ENCODE assay signal across 34 cellular contexts in the genomic region with DNA sequence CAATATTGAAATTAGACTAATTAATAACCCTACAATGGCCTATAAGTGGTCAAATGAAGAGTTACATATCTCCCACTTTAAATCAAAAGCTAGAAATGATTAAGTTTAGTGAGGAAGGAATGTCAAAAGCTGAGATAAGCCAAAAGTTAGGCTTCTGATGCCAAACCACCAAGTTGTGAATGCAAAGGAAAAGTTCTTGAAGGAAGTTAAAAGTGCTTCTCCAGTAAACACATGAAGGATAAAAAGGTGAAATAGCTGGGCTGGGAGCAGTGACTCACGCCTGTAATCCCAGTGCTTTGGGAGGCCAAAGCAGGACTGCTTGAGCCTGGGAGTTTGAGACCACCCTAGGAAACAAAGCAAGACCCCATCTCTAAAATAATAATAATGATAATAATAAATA.
"Had no signal": no experiment of that assay in that cellular context is flagged by ENCODE, and none has a peak within 500 bp of the region (broad histone marks: within the 10 kb centered on the region; RNA-seq: fewer than 3 reads in every experiment).

No MANE protein-coding gene starts in this region.

- H3K4me3 ChIP-seq: adrenal gland, cardiac muscle cell, SJSA1 had no signal

- H3K27ac Mint-ChIP-seq: activated CD4-positive, alpha-beta T cell treated with anti-CD3 and anti-CD28 coated beads for 36 hours; activated CD4-positive, alpha-beta T cell treated with anti-CD3 and anti-CD28 coated beads, Interleukin-2, amount 10 ng/mL, durations not matched to agents 7 days and 5 days; activated CD8-positive, alpha-beta T cell treated with anti-CD3 and anti-CD28 coated beads, Interleukin-2, amount 10 ng/mL, durations not matched to agents 7 days and 5 days; activated naive CD4-positive, alpha-beta T cell treated with anti-CD3 and anti-CD28 coated beads, Interleukin-2, amount 50 U/mL, for 24 hours; activated T-cell treated with anti-CD3 and anti-CD28 coated beads, Interleukin-2, amount 50 U/mL, for 24 hours; activated T-helper 2 cell treated with anti-CD3 and anti-CD28 coated beads, Interferon-gamma antibody, Interleukin-2, Interleukin-4, amounts not matched to agents 10 μg/mL and 5 μg/mL and 100 μg/mL, durations not matched to agents 14 hours and 24 hours and 36 hours; T-helper 1 cell treated with Interleukin-12 subunit alpha and Interleukin-12 subunit beta and Interleukin-4 antibody, amounts not matched to agents 30 μg/mL and 1 μg/mL, for 36 hours; T-helper 2 cell treated with Interferon-gamma antibody and Interleukin-4, amounts not matched to agents 5 μg/mL and 100 μg/mL, for 36 hours; WTC11 had no signal

- H3K27me3 ChIP-seq: adrenal gland, cardiac muscle cell, SJSA1 had no signal

- H3K9me3 Mint-ChIP-seq: activated CD4-positive, alpha-beta T cell treated with anti-CD3 and anti-CD28 coated beads, Interleukin-2, amount 10 ng/mL, durations not matched to agents 7 days and 5 days; activated naive CD4-positive, alpha-beta T cell treated with anti-CD3 and anti-CD28 coated beads, Interleukin-2, amount 50 U/mL, for 24 hours; activated T-cell treated with anti-CD3 and anti-CD28 coated beads, Interleukin-2, amount 50 U/mL, for 24 hours; activated T-helper 2 cell treated with anti-CD3 and anti-CD28 coated beads, Interferon-gamma antibody, Interleukin-2, Interleukin-4, amounts not matched to agents 10 μg/mL and 5 μg/mL and 100 μg/mL, durations not matched to agents 14 hours and 24 hours and 36 hours; central memory CD8-positive, alpha-beta T cell; T-helper 1 cell treated with Interleukin-12 subunit alpha and Interleukin-12 subunit beta and Interleukin-4 antibody, amounts not matched to agents 30 μg/mL and 1 μg/mL, for 36 hours; T-helper 2 cell treated with Interferon-gamma antibody and Interleukin-4, amounts not matched to agents 5 μg/mL and 100 μg/mL, for 36 hours had no signal

- ATAC-seq: activated CD4-positive, alpha-beta T cell treated with anti-CD3 and anti-CD28 coated beads for 36 hours; activated CD4-positive, CD25-positive, alpha-beta regulatory T cell treated with anti-CD3 and anti-CD28 coated beads, Interleukin-2, amount 50 U/mL, for 24 hours; activated CD8-positive, alpha-beta T cell treated with anti-CD3 and anti-CD28 coated beads, Interleukin-2, amount 10 ng/mL, durations not matched to agents 7 days and 5 days; Panc1; WTC11 had no signal

- H3K4me1 Mint-ChIP-seq: activated CD4-positive, alpha-beta T cell treated with anti-CD3 and anti-CD28 coated beads for 36 hours; activated CD4-positive, alpha-beta T cell treated with anti-CD3 and anti-CD28 coated beads, Interleukin-2, amount 10 ng/mL, durations not matched to agents 7 days and 5 days; activated naive CD4-positive, alpha-beta T cell treated with anti-CD3 and anti-CD28 coated beads, Interleukin-2, amount 50 U/mL, for 24 hours; WTC11 had no signal

- H3K27me3 Mint-ChIP-seq: activated CD4-positive, alpha-beta T cell treated with anti-CD3 and anti-CD28 coated beads for 36 hours; activated CD4-positive, alpha-beta T cell treated with anti-CD3 and anti-CD28 coated beads, Interleukin-2, amount 10 ng/mL, durations not matched to agents 7 days and 5 days; activated naive CD4-positive, alpha-beta T cell treated with anti-CD3 and anti-CD28 coated beads, Interleukin-2, amount 50 U/mL, for 24 hours; activated T-cell treated with anti-CD3 and anti-CD28 coated beads, Interleukin-2, amount 50 U/mL, for 24 hours; central memory CD8-positive, alpha-beta T cell had no signal

- DNase-seq: activated CD4-positive, alpha-beta T cell treated with anti-CD3 and anti-CD28 coated beads for 36 hours; activated CD4-positive, alpha-beta T cell treated with anti-CD3 and anti-CD28 coated beads, Interleukin-2, amount 10 ng/mL, durations not matched to agents 7 days and 5 days; activated CD4-positive, alpha-beta T cell treated with anti-CD3 and anti-CD28 coated beads, Interleukin-2, amount 50 U/mL, for 48 hours; activated CD8-positive, alpha-beta T cell treated with anti-CD3 and anti-CD28 coated beads, Interleukin-2, amount 10 ng/mL, durations not matched to agents 7 days and 5 days; activated gamma-delta T cell; activated naive CD4-positive, alpha-beta T cell treated with Interleukin-2 at 50 U/mL for 16 hours; activated T-cell treated with anti-CD3 and anti-CD28 coated beads, Interleukin-2, amount 50 U/mL, for 24 hours; adrenal gland; anterior cingulate cortex; Karpas-422; KBM-7; NCI-H1105; NCI-H1417 treated with DMSO at 0.1 percent for 48 hours; NCI-H187 treated with DMSO at 0.1 percent for 48 hours; NCI-H2081; NCI-H2171 treated with DMSO at 0.1 percent for 48 hours; NCI-H2227 treated with DMSO at 0.1 percent for 48 hours; NCI-H446 treated with DMSO at 0.1 percent for 48 hours; NCI-H524; NCI-H69; RPMI8226; SHP77 treated with DMSO at 0.1 percent for 48 hours; SK-N-SH had no signal

- H3K9ac ChIP-seq: SK-N-SH had no signal

- H3K4me2 ChIP-seq: SK-N-SH had no signal

- H3K4me1 ChIP-seq: adrenal gland, SJSA1 had no signal

- H3K27ac ChIP-seq: adrenal gland, cardiac muscle cell, SJSA1 had no signal

- H3K4me3 Mint-ChIP-seq: activated CD4-positive, alpha-beta T cell treated with anti-CD3 and anti-CD28 coated beads for 36 hours; activated CD4-positive, alpha-beta T cell treated with anti-CD3 and anti-CD28 coated beads, Interleukin-2, amount 10 ng/mL, durations not matched to agents 7 days and 5 days; activated CD8-positive, alpha-beta T cell treated with anti-CD3 and anti-CD28 coated beads, Interleukin-2, amount 10 ng/mL, durations not matched to agents 7 days and 5 days; activated naive CD4-positive, alpha-beta T cell treated with anti-CD3 and anti-CD28 coated beads, Interleukin-2, amount 50 U/mL, for 24 hours; activated T-cell treated with anti-CD3 and anti-CD28 coated beads, Interleukin-2, amount 50 U/mL, for 24 hours; central memory CD8-positive, alpha-beta T cell; T-helper 1 cell treated with Interleukin-12 subunit alpha and Interleukin-12 subunit beta and Interleukin-4 antibody, amounts not matched to agents 30 μg/mL and 1 μg/mL, for 36 hours; T-helper 2 cell treated with Interferon-gamma antibody and Interleukin-4, amounts not matched to agents 5 μg/mL and 100 μg/mL, for 36 hours; WTC11 had no signal

- FAIRE-seq: TTC549 had no signal

- H3K9me3 ChIP-seq: adrenal gland, SJSA1 had no signal
